8 cellular contexts compared by ENCODE assay signal in genomic region chr3:123025642-123026521, GRCh38. TPM values are rescaled to one million over a fixed set of nuclear protein-coding genes. Genes with fewer than 3 reads are reported as not detected.
DNase-seq lines count a peak whose midpoint lies in the region; ATAC-seq and TF ChIP-seq lines count a peak whose summit lies in the region.

No MANE protein-coding gene starts in this region.

- H3K9me3 ChIP-seq in hepatocyte (ENCODE audit: low read depth) (no peaks in the 10 kb centered on the region), WERI-Rb-1 (ENCODE audit: severe bottlenecking) (no peaks in the 10 kb centered on the region)

- no peaks in the 10 kb centered on the region for H4K20me1 ChIP-seq in hepatocyte (ENCODE audit: insufficient read depth, poor library complexity, severe bottlenecking)

- peak overlapping the region; percentile 97 for H3K4me2 ChIP-seq in hepatocyte

- peaks cover 10% of the 10 kb centered on the region for H3K4me1 ChIP-seq in hepatocyte (ENCODE audit: insufficient read depth)

- H3K36me3 Mint-ChIP-seq in activated T-helper 1 cell treated with anti-CD3 and anti-CD28 coated beads, Interleukin-12 subunit alpha, Interleukin-12 subunit beta, Interleukin-2, Interleukin-4 antibody, amounts not matched to agents 30 ng/mL and 10 ng/mL and 1 ng/mL, durations not matched to agents 14 hours and 24 hours and 36 hours (ENCODE audit: low read depth) = no peaks in the 10 kb centered on the region

- H3K27me3 ChIP-seq in hepatocyte = peaks cover 77% of the 10 kb centered on the region
- H3K27me3 ChIP-seq in WERI-Rb-1 (ENCODE audit: insufficient read depth, low read depth, severe bottlenecking) = no peaks in the 10 kb centered on the region

- peaks cover 14% of the 10 kb centered on the region for H3K4me1 Mint-ChIP-seq in activated T-helper 1 cell treated with anti-CD3 and anti-CD28 coated beads, Interleukin-12 subunit alpha, Interleukin-12 subunit beta, Interleukin-2, Interleukin-4 antibody, amounts not matched to agents 30 ng/mL and 10 ng/mL and 1 ng/mL, durations not matched to agents 14 hours and 24 hours and 36 hours (ENCODE audit: low read depth)

- H3K4me3 Mint-ChIP-seq in activated T-helper 1 cell treated with anti-CD3 and anti-CD28 coated beads, Interleukin-12 subunit alpha, Interleukin-12 subunit beta, Interleukin-2, Interleukin-4 antibody, amounts not matched to agents 30 ng/mL and 10 ng/mL and 1 ng/mL, durations not matched to agents 14 hours and 24 hours and 36 hours = peak overlapping the region; percentile 68

- H3K4me3 ChIP-seq in hepatocyte (peak overlapping the region; percentile 46), WERI-Rb-1 (ENCODE audit: low read depth, low read length) (no peak overlapping the region)

- no peak overlapping the region for H3K27ac Mint-ChIP-seq in activated T-helper 1 cell treated with anti-CD3 and anti-CD28 coated beads, Interleukin-12 subunit alpha, Interleukin-12 subunit beta, Interleukin-2, Interleukin-4 antibody, amounts not matched to agents 30 ng/mL and 10 ng/mL and 1 ng/mL, durations not matched to agents 14 hours and 24 hours and 36 hours

- H3K9me3 Mint-ChIP-seq in activated T-helper 1 cell treated with anti-CD3 and anti-CD28 coated beads, Interleukin-12 subunit alpha, Interleukin-12 subunit beta, Interleukin-2, Interleukin-4 antibody, amounts not matched to agents 30 ng/mL and 10 ng/mL and 1 ng/mL, durations not matched to agents 14 hours and 24 hours and 36 hours = no peaks in the 10 kb centered on the region

- H2AFZ ChIP-seq in hepatocyte = peak overlapping the region; percentile 87

- intact Hi-C loops in activated T-helper 1 cell treated with anti-CD3 and anti-CD28 coated beads, Interleukin-12 subunit alpha, Interleukin-12 subunit beta, Interleukin-2, Interleukin-4 antibody, amounts not matched to agents 30 ng/mL and 10 ng/mL and 1 ng/mL, durations not matched to agents 14 hours and 24 hours and 36 hours (cut with micrococcal nuclease) = no loop called here
- intact Hi-C loops in sciatic nerve (cut with DNase I) = loop anchor here (5.0 kb wide), 1 partner anchor 84 kb away; no protein-coding TSS in a partner anchor

- no peaks in the 10 kb centered on the region for H3K36me3 ChIP-seq in hepatocyte (replicated peaks; ENCODE audit: insufficient read depth, low read depth)
- H3K36me3 ChIP-seq in WERI-Rb-1 = no peaks in the 10 kb centered on the region

- no peak for TF ChIP-seq CTCF in hepatocyte (IDR thresholded peaks at IDR 0.05; ENCODE audit: poor library complexity)
- no peak for TF ChIP-seq CTCF in WERI-Rb-1 (IDR thresholded peaks at IDR 0.05; ENCODE audit: low read depth, low read length)

- H3K27me3 Mint-ChIP-seq in activated T-helper 1 cell treated with anti-CD3 and anti-CD28 coated beads, Interleukin-12 subunit alpha, Interleukin-12 subunit beta, Interleukin-2, Interleukin-4 antibody, amounts not matched to agents 30 ng/mL and 10 ng/mL and 1 ng/mL, durations not matched to agents 14 hours and 24 hours and 36 hours (ENCODE audit: insufficient read depth) = peaks cover 82% of the 10 kb centered on the region

- peak; percentile 61 for ATAC-seq in sciatic nerve
- no peak for ATAC-seq in HG02852 (IDR thresholded peaks at IDR 0.05; ENCODE audit: unreplicated experiment)
- ATAC-seq in HG03432 (IDR thresholded peaks at IDR 0.05; ENCODE audit: unreplicated experiment) = no peak

- peak; percentile 56 for DNase-seq in ELF-1 (ENCODE audit: low read depth, low spot score)
- no peak for DNase-seq in activated T-helper 1 cell treated with anti-CD3 and anti-CD28 coated beads, Interleukin-12 subunit alpha, Interleukin-12 subunit beta, Interleukin-2, Interleukin-4 antibody, amounts not matched to agents 30 ng/mL and 10 ng/mL and 1 ng/mL, durations not matched to agents 14 hours and 24 hours and 36 hours (ENCODE audit: low spot score)
- DNase-seq in hepatocyte (ENCODE audit: low spot score) = peak; percentile 53
- peak; percentile 60 for DNase-seq in sciatic nerve (ENCODE audit: low spot score)
- no peak for DNase-seq in WERI-Rb-1
- no peak for DNase-seq in CD1c-positive myeloid dendritic cell (ENCODE audit: extremely low spot score)

- no peaks in the 10 kb centered on the region for H3K9me2 ChIP-seq in hepatocyte (replicated peaks; ENCODE audit: insufficient read depth)

- H3K27ac ChIP-seq in hepatocyte = no peak overlapping the region
- H3K27ac ChIP-seq in WERI-Rb-1 = no peak overlapping the region

- WGBS in hepatocyte (ENCODE audit: low lambda C conversion rate, missing lambda C conversion rate) = 23% methylated on average over 25 of the region's 33 CpGs

- no peaks in the 10 kb centered on the region for H3K79me2 ChIP-seq in hepatocyte

RNA-seq across cellular contexts. Expression of gene SEMA5B, which starts 1.7 kb away (rescaled TPM):
- not detected in 2 replicates for total RNA-seq in activated T-helper 1 cell treated with anti-CD3 and anti-CD28 coated beads, Interleukin-12 subunit alpha, Interleukin-12 subunit beta, Interleukin-2, Interleukin-4 antibody, amounts not matched to agents 30 ng/mL and 10 ng/mL and 1 ng/mL, durations not matched to agents 14 hours and 24 hours and 36 hours
- total RNA-seq in hepatocyte (0.88 and 1.4 TPM in 2 replicates), sciatic nerve (10.1 TPM)
- 1.8 and 4.2 TPM in 2 replicates for polyA plus RNA-seq in hepatocyte

RNA-seq across cellular contexts. Expression of gene PDIA5, which starts 40.9 kb away (rescaled TPM):
- total RNA-seq in activated T-helper 1 cell treated with anti-CD3 and anti-CD28 coated beads, Interleukin-12 subunit alpha, Interleukin-12 subunit beta, Interleukin-2, Interleukin-4 antibody, amounts not matched to agents 30 ng/mL and 10 ng/mL and 1 ng/mL, durations not matched to agents 14 hours and 24 hours and 36 hours = 28.9 and 31.1 TPM in 2 replicates
- total RNA-seq in hepatocyte = 71.8 and 82.0 TPM in 2 replicates
- 88.4 and 97.3 TPM in 2 replicates for polyA plus RNA-seq in hepatocyte
- total RNA-seq in sciatic nerve = 27.8 TPM

Comparison
In these comparisons a context has a peak if more than half of its experiments do, and no peak if none do; other contexts are left out.
1. DNase-seq: peak in ELF-1 (single experiment), hepatocyte (single experiment) and sciatic nerve (single experiment); none in activated T-helper 1 cell treated with anti-CD3 and anti-CD28 coated beads, Interleukin-12 subunit alpha, Interleukin-12 subunit beta, Interleukin-2, Interleukin-4 antibody, amounts not matched to agents 30 ng/mL and 10 ng/mL and 1 ng/mL, durations not matched to agents 14 hours and 24 hours and 36 hours (single experiment), WERI-Rb-1 (single experiment) and CD1c-positive myeloid dendritic cell (single experiment).